Comparison of ENCODE assay signal across 21 cellular contexts in the genomic region with DNA sequence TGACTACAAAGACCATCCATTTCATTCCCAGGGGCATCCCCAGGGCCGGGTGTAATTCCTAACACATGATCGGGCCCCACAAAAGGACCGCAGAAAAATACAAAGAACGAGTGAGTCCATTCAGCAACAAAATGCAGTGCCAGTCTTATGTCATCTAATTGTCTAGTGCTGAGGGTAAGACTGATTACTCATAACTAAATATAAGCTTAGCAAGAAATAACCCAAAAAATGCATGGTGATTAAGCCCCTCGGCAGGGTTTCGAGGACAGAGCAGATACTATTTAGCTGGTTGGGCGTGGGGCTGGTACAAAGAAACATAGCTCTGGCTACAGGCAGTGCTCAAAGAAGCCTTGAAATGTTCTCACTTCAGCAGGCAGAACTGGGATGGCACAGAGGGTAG.
DNase-seq lines count a peak whose midpoint lies in the region; ATAC-seq lines count a peak whose summit lies in the region.
"Had no signal": no experiment of that assay in that cellular context is flagged by ENCODE, and none has a peak within 500 bp of the region (broad histone marks: within the 10 kb centered on the region; RNA-seq: fewer than 3 reads in every experiment).

No MANE protein-coding gene starts in this region.

- peaks cover 22% of the 10 kb centered on the region for H3K4me1 ChIP-seq in GM23248 (ENCODE audit: insufficient read depth)
- H3K4me1 ChIP-seq in Karpas-422 (ENCODE audit: low read length), result no peaks in the 10 kb centered on the region
- H3K4me1 ChIP-seq: SJSA1 had no signal

- H3K4me3 Mint-ChIP-seq in activated T-cell treated with anti-CD3 and anti-CD28 coated beads, Interleukin-2, amount 50 U/mL, for 72 hours, result no peak overlapping the region
- H3K4me3 Mint-ChIP-seq: CD4-positive, CD25-positive, alpha-beta regulatory T cell had no signal

- H3K27ac ChIP-seq in GM23248 (no peak overlapping the region), Karpas-422 (ENCODE audit: low read length) (no peak overlapping the region)
- H3K27ac ChIP-seq: SJSA1 had no signal

- H3K27me3 Mint-ChIP-seq in activated T-cell treated with anti-CD3 and anti-CD28 coated beads, Interleukin-2, amount 50 U/mL, for 72 hours (ENCODE audit: low read depth), result no peaks in the 10 kb centered on the region
- H3K27me3 Mint-ChIP-seq: CD4-positive, CD25-positive, alpha-beta regulatory T cell had no signal

- peaks cover 13% of the 10 kb centered on the region; the same call in 1 of the 2 replicates for H3F3A ChIP-seq in GM23248 (ENCODE audit: insufficient read depth)

- H3K9me3 Mint-ChIP-seq in activated T-cell treated with anti-CD3 and anti-CD28 coated beads, Interleukin-2, amount 50 U/mL, for 72 hours, result peaks cover 3 to 4% of the 10 kb centered on the region in 2 donors

- no peaks in the 10 kb centered on the region for H3K9me3 ChIP-seq in GM23248 (ENCODE audit: low read depth)
- H3K9me3 ChIP-seq in Karpas-422 (ENCODE audit: low read length), result no peaks in the 10 kb centered on the region
- H3K9me3 ChIP-seq: SJSA1 had no signal

- H3K4me1 Mint-ChIP-seq in activated T-cell treated with anti-CD3 and anti-CD28 coated beads, Interleukin-2, amount 50 U/mL, for 72 hours (ENCODE audit: low read depth), result no peaks in the 10 kb centered on the region
- H3K4me1 Mint-ChIP-seq: CD4-positive, CD25-positive, alpha-beta regulatory T cell had no signal

- H3K36me3 ChIP-seq in GM23248 (ENCODE audit: low read depth) (no peaks in the 10 kb centered on the region), Karpas-422 (ENCODE audit: insufficient read depth, low read length) (no peaks in the 10 kb centered on the region)
- H3K36me3 ChIP-seq: SJSA1 had no signal

- no peaks in the 10 kb centered on the region for H4K20me1 ChIP-seq in GM23248 (ENCODE audit: insufficient read depth)
- H4K20me1 ChIP-seq in Karpas-422 (ENCODE audit: insufficient read depth, low read depth, low read length), result no peaks in the 10 kb centered on the region

- H3K79me2 ChIP-seq in GM23248 (ENCODE audit: insufficient read depth), result no peaks in the 10 kb centered on the region
- no peaks in the 10 kb centered on the region for H3K79me2 ChIP-seq in Karpas-422 (ENCODE audit: low read length)

- H2AFZ ChIP-seq in GM23248 (no peak overlapping the region), Karpas-422 (ENCODE audit: low read length) (no peak overlapping the region)

- no peaks in the 10 kb centered on the region for H3K9me2 ChIP-seq in GM23248 (ENCODE audit: insufficient read depth)
- no peaks in the 10 kb centered on the region for H3K9me2 ChIP-seq in Karpas-422 (replicated peaks; ENCODE audit: insufficient read depth, low read length)

- H3K27me3 ChIP-seq in GM23248 (replicated peaks; ENCODE audit: insufficient read depth) (no peaks in the 10 kb centered on the region; the same call in 1 of the 2 replicates), Karpas-422 (ENCODE audit: low read length) (no peaks in the 10 kb centered on the region)
- H3K27me3 ChIP-seq: SJSA1 had no signal

- H3K9ac ChIP-seq in GM23248 (no peak overlapping the region), Karpas-422 (ENCODE audit: low read length) (no peak overlapping the region)

- H3K36me3 Mint-ChIP-seq in activated T-cell treated with anti-CD3 and anti-CD28 coated beads, Interleukin-2, amount 50 U/mL, for 72 hours (ENCODE audit: insufficient read depth in 2 of 2), result peaks cover 0 to 2% of the 10 kb centered on the region in 2 donors
- H3K36me3 Mint-ChIP-seq: CD4-positive, CD25-positive, alpha-beta regulatory T cell had no signal

- no peak for ATAC-seq in HG03460 (IDR thresholded peaks at IDR 0.05; ENCODE audit: unreplicated experiment)
- no peak for ATAC-seq in activated T-cell treated with anti-CD3 and anti-CD28 coated beads, Interleukin-2, amount 50 U/mL, for 72 hours (replicated peaks in 1 of 2)
- ATAC-seq: HepG2, K562, Panc1 had no signal

- in situ Hi-C loops in GM23248 (cut with MboI), result no loop called here

- 6 to 10% methylated on average over 7 of the region's 7 CpGs for WGBS in GM23248 (ENCODE audit: low coverage in 1 of 2, low lambda C conversion rate in 2 of 2, missing lambda C conversion rate in 2 of 2), 2 experiments

- H3K4me2 ChIP-seq in GM23248 (ENCODE audit: unreplicated experiment), result peak overlapping the region; percentile 9
- H3K4me2 ChIP-seq in Karpas-422 (ENCODE audit: low read depth, low read length, poor library complexity, severe bottlenecking), result no peak overlapping the region

- DNase-seq in GM23248 (peak; percentile 69), astrocyte of the hippocampus (ENCODE audit: low read depth, low spot score) (peak; percentile 75), islet precursor cell (peak; percentile 26), GDM1 (lab: John Stamatoyannopoulos, UW) (no peak), Karpas-422 (no peak)
- no peak for DNase-seq in activated T-cell treated with anti-CD3 and anti-CD28 coated beads, Interleukin-2, amount 50 U/mL, for 72 hours
- DNase-seq: CD4-positive, CD25-positive, alpha-beta regulatory T cell; DMS79 treated with DMSO at 0.1 percent for 48 hours; MV-4-11; NCI-H1105 treated with DMSO at 0.1 percent for 48 hours; NCI-H2029 treated with DMSO at 0.1 percent for 48 hours; NCI-H226; NCI-H524; NCI-H774; NK-92 treated with Interleukin-12 subunit alpha and Interleukin-12 subunit beta, amount 100 ng/mL, for 24 hours; T-helper 1 cell had no signal

- no peak overlapping the region for H3K27ac Mint-ChIP-seq in activated T-cell treated with anti-CD3 and anti-CD28 coated beads, Interleukin-2, amount 50 U/mL, for 72 hours
- H3K27ac Mint-ChIP-seq: CD4-positive, CD25-positive, alpha-beta regulatory T cell had no signal

- H3K4me3 ChIP-seq in GM23248 (no peak overlapping the region), Karpas-422 (ENCODE audit: low read length) (no peak overlapping the region)
- H3K4me3 ChIP-seq: K562, SJSA1 had no signal

Comparison
In these comparisons a context has a peak if more than half of its experiments do, and no peak if none do; other contexts are left out.
1. DNase-seq: peak in GM23248 (single experiment), astrocyte of the hippocampus (single experiment) and islet precursor cell (single experiment); none in GDM1 (single experiment), Karpas-422 (single experiment) and activated T-cell treated with anti-CD3 and anti-CD28 coated beads, Interleukin-2, amount 50 U/mL, for 72 hours (0 of 2).